In the genomic region with DNA sequence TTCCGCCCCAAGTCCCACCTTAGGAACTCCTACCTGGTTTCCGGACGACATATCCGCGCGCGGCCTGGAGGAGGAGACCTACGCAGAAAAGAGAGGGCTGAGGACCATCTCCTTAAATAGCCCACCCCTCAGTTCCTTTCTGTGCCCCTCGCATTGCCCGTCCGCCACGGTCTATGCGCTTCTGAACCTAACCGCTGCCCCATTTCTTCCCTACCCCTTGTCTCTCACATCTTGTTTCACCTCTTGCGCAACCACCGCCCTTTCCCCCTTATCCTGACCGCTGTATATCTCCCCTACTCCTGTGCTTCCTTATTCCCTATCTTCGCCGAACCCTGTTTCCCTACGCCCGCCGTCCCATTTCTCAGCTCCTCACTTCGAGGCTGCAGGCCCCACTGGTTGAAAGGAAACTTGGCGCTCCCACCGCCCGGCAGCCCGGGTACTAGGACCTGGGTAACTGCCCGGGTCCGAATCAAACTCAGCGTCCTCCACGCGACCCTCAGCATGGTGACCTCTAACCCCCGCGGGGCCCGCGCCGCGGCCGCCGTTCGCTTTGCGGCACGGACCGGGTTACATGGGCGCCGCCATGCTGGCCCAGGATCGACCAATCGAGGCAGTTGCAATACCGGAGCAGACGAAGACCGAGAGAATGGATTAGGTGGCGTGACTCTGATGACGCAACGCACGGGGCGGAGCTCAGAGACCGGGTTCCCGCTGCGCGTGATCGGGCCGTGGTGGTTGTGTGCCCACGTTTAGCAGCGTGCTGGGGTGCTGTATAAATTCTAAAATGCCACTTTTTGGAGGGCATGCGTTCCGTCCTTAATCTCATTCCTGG, we compare ENCODE assay signal across 8 cellular contexts. TPM values are rescaled to one million over a fixed set of nuclear protein-coding genes. Genes with fewer than 3 reads are reported as not detected.
DNase-seq lines count a peak whose midpoint lies in the region; TF ChIP-seq lines count a peak whose summit lies in the region.

Gene MRPS15, minus strand, starts transcription at position 612 of the 832 bp plus-strand sequence. Its CDS starts 109 bp downstream, at position 503.

- no peak within 1 kb of the TSS for H3K23ac ChIP-seq in H9 (ENCODE audit: insufficient read length, low read depth, low read length)

- H3K4me3 Mint-ChIP-seq in H9, result peak within 1 kb of the TSS; percentile 99 to 100

- H2BK120ac ChIP-seq in H9 (ENCODE audit: low read depth, low read length, poor library complexity, severe bottlenecking), result peak within 1 kb of the TSS; percentile 24

- peak; percentile 86 for TF ChIP-seq EP300 in neural cell (conservative IDR thresholded peaks at IDR 0.05; ENCODE audit: poor library complexity, severe bottlenecking)
- TF ChIP-seq EP300 in stomach (IDR thresholded peaks at IDR 0.05), result no peak

- H3K9me3 ChIP-seq in H9 (ENCODE audit: control insufficient read depth, low read depth, low read length), result no peaks in the 10 kb centered on the region
- H3K9me3 ChIP-seq in MG63, result no peaks in the 10 kb centered on the region; the same call in 1 of the 2 replicates
- H3K9me3 ChIP-seq in neural cell (ENCODE audit: low read length), result no peaks in the 10 kb centered on the region
- no peaks in the 10 kb centered on the region for H3K9me3 ChIP-seq in stomach

- H3K79me2 ChIP-seq in H9 (ENCODE audit: insufficient read depth, low read length), result no peaks in the 10 kb centered on the region; the same call in 1 of the 2 replicates
- peaks cover 7% of the 10 kb centered on the region for H3K79me2 ChIP-seq in neural cell (replicated peaks; ENCODE audit: insufficient read depth, low read length)

- H3K9ac ChIP-seq in H9 (ENCODE audit: extremely low read depth, insufficient read length, low read length) (peak within 1 kb of the TSS; percentile 89), neural cell (ENCODE audit: low read length) (peak within 1 kb of the TSS; percentile 76)

- no peaks in the 10 kb centered on the region for H3K9me3 Mint-ChIP-seq in H9

- TF ChIP-seq CTCF in H9 (conservative IDR thresholded peaks at IDR 0.05) (no peak), neural cell (IDR thresholded peaks at IDR 0.05; ENCODE audit: poor library complexity, severe bottlenecking) (no peak), stomach (IDR thresholded peaks at IDR 0.05) (no peak)

- no peak within 1 kb of the TSS for H2BK15ac ChIP-seq in H9 (ENCODE audit: low read depth, low read length)

- no peaks in the 10 kb centered on the region for H3F3A ChIP-seq in neural cell (ENCODE audit: insufficient read depth, low read length, poor library complexity, severe bottlenecking)

- H3K4ac ChIP-seq in H9 (ENCODE audit: low read depth, low read length), result peak within 1 kb of the TSS; percentile 26

- H2AK5ac ChIP-seq in H9 (ENCODE audit: insufficient read length, low read length), result no peak within 1 kb of the TSS

- TF ChIP-seq POLR2A in stomach (IDR thresholded peaks at IDR 0.05), result peak in 1 of 4 donors; percentile 7

- TF ChIP-seq RAD21 in neural cell (conservative IDR thresholded peaks at IDR 0.05), result peak; percentile 31

- H3K27me3 ChIP-seq in H9 (ENCODE audit: insufficient read depth, low read length), result peaks cover 27% of the 10 kb centered on the region; the same call in 1 of the 2 replicates
- H3K27me3 ChIP-seq in MG63, result no peaks in the 10 kb centered on the region
- H3K27me3 ChIP-seq in neural cell (ENCODE audit: insufficient read depth, low read depth, low read length), result no peaks in the 10 kb centered on the region
- no peaks in the 10 kb centered on the region for H3K27me3 ChIP-seq in stomach

- intact Hi-C loops in stomach (cut with DNase I; ENCODE audit: low total_unique reads), result no loop called here

- no peaks in the 10 kb centered on the region for H3K9me2 ChIP-seq in neural cell (ENCODE audit: insufficient read depth, low read length)

- H3K79me1 ChIP-seq in H9 (ENCODE audit: insufficient read depth, low read depth, low read length, poor library complexity, severe bottlenecking), result no peaks in the 10 kb centered on the region

- peak within 1 kb of the TSS; percentile 65 for H3K4me2 ChIP-seq in H9 (ENCODE audit: insufficient read depth, insufficient read length, low read length)
- H3K4me2 ChIP-seq in neural cell (ENCODE audit: low read length), result peak within 1 kb of the TSS; percentile 94

- H3K4me1 Mint-ChIP-seq in H9, result peaks cover 17 to 25% of the 10 kb centered on the region in 2 experiments

- H3K4me3 ChIP-seq in MG63, result peak within 1 kb of the TSS; percentile 100
- peak within 1 kb of the TSS; percentile 83 for H3K4me3 ChIP-seq in neural cell (ENCODE audit: low read length)
- H3K4me3 ChIP-seq in stomach, result peak within 1 kb of the TSS; percentile 70 to 99 (median 92)

- H3K27ac ChIP-seq in H9 (ENCODE audit: insufficient read length, low read depth, low read length) (peak within 1 kb of the TSS; percentile 57), neural cell (ENCODE audit: low read length) (peak within 1 kb of the TSS; percentile 86), stomach (peak within 1 kb of the TSS; percentile 87 to 95 (median 92))

- DNase-seq in ELR (ENCODE audit: low read depth) (peak; percentile 97), H9 (peak; percentile 94), MG63 (peak; percentile 94), SHP77 treated with DMSO at 0.1 percent for 48 hours (lab: John Stamatoyannopoulos, UW) (peak; percentile 88), activated gamma-delta T cell (lab: John Stamatoyannopoulos, UW) (peak; percentile 77), fibroblast of the conjunctiva (ENCODE audit: low read depth) (peak; percentile 87), stomach (peak; percentile 96)

- H4K5ac ChIP-seq in H9 (ENCODE audit: insufficient read length, low read depth, low read length), result peak within 1 kb of the TSS; percentile 86

- peak within 1 kb of the TSS; percentile 32 for H2BK5ac ChIP-seq in H9 (ENCODE audit: insufficient read length, low read length)

- H3K36me3 Mint-ChIP-seq in H9 (ENCODE audit: insufficient read depth in 1 of 3, low read depth in 3 of 3), result peaks cover 21 to 37% (median 31%) of the 10 kb centered on the region in 3 experiments

- peak within 1 kb of the TSS; percentile 7 for H2BK12ac ChIP-seq in H9 (ENCODE audit: insufficient read length, low read depth, low read length)

- no peak within 1 kb of the TSS for H4K8ac ChIP-seq in H9 (replicated peaks; ENCODE audit: insufficient read length, low read depth, low read length)

- peak within 1 kb of the TSS; percentile 13 for H2BK20ac ChIP-seq in H9 (ENCODE audit: low read depth, low read length, poor library complexity, severe bottlenecking)

- peak within 1 kb of the TSS; percentile 95 for H3K18ac ChIP-seq in H9 (ENCODE audit: insufficient read length, low read depth, low read length)

- peaks cover 41% of the 10 kb centered on the region for H3K27me3 Mint-ChIP-seq in H9 (ENCODE audit: low read depth)

- no peak within 1 kb of the TSS for H3T11ph ChIP-seq in H9 (ENCODE audit: low read length)

- peaks cover 9% of the 10 kb centered on the region for H3K23me2 ChIP-seq in H9 (ENCODE audit: insufficient read length, low read depth, low read length, poor library complexity, severe bottlenecking)

- H3K56ac ChIP-seq in H9 (ENCODE audit: insufficient read length, low read depth, low read length), result no peak within 1 kb of the TSS

- H4K91ac ChIP-seq in H9 (ENCODE audit: insufficient read length, low read depth, low read length), result no peak within 1 kb of the TSS

- H3K4me1 ChIP-seq in H9 (ENCODE audit: insufficient read depth, low read length), result no peaks in the 10 kb centered on the region
- H3K4me1 ChIP-seq in stomach, result peaks cover 8 to 31% (median 23%) of the 10 kb centered on the region in 4 donors

- H3K36me3 ChIP-seq in MG63 (peaks cover 27% of the 10 kb centered on the region), neural cell (ENCODE audit: insufficient read depth, low read length) (no peaks in the 10 kb centered on the region), stomach (peaks cover 19 to 35% (median 33%) of the 10 kb centered on the region in 4 donors)

- no peaks in the 10 kb centered on the region for H4K20me1 ChIP-seq in H9 (ENCODE audit: control insufficient read depth, insufficient read depth, insufficient read length)
- no peaks in the 10 kb centered on the region for H4K20me1 ChIP-seq in neural cell (ENCODE audit: insufficient read depth)

- H3K14ac ChIP-seq in H9 (ENCODE audit: insufficient read depth, low read length), result peak within 1 kb of the TSS; percentile 90

- H2AFZ ChIP-seq in H9 (ENCODE audit: low read length) (peak within 1 kb of the TSS; percentile 25), neural cell (ENCODE audit: low read depth, low read length) (peak within 1 kb of the TSS; percentile 71)

- WGBS in H9 (ENCODE audit: extremely low coverage, insufficient read length, low lambda C conversion rate), result no CpG with 5 or more reads among the region's 66 CpGs
- WGBS in stomach, 5 donors, result 0 to 1% (median 1%) methylated on average over 51 to 66 of the region's 66 CpGs

- peak within 1 kb of the TSS; percentile 99 to 100 (median 100) for H3K27ac Mint-ChIP-seq in H9

TF ChIP-seq in neural cell, 6 proteins besides CTCF, POLR2A, EP300 and RAD21 (continues in another document):
- peak; percentile 86 for TF ChIP-seq REST (IDR thresholded peaks at IDR 0.05; ENCODE audit: borderline replicate concordance)

RNA-seq across cellular contexts. Expression of gene MRPS15, which starts in this region (rescaled TPM):
- 105 and 111 TPM in 2 replicates for total RNA-seq in H9 (2021)
- total RNA-seq in MG63 (2014; rRNA removed; shearing (Covaris generic); ENCODE audit: low replicate concordance), result 104 and 113 TPM in 2 replicates
- polyA plus RNA-seq in neural cell, result 64.7 and 65.6 TPM in 2 replicates
- polyA minus RNA-seq in neural cell, result 17.5 and 22.7 TPM in 2 replicates
- 100 to 1,000 TPM in 1 of 5 donors, 10 to 100 TPM in 4; 21.9 to 110 (median 33.8) TPM for total RNA-seq in stomach
- 100 to 1,000 TPM; 152 to 163 (median 161) TPM for polyA plus RNA-seq in stomach

Comparison
In these comparisons a context has a peak if more than half of its experiments do, and no peak if none do; other contexts are left out.
1. Peak in every context shown above with its lines: DNase-seq, H3K4me3 ChIP-seq and H3K27ac ChIP-seq.